Comparison of ENCODE assay signal across 1 cellular context in the genomic region with DNA sequence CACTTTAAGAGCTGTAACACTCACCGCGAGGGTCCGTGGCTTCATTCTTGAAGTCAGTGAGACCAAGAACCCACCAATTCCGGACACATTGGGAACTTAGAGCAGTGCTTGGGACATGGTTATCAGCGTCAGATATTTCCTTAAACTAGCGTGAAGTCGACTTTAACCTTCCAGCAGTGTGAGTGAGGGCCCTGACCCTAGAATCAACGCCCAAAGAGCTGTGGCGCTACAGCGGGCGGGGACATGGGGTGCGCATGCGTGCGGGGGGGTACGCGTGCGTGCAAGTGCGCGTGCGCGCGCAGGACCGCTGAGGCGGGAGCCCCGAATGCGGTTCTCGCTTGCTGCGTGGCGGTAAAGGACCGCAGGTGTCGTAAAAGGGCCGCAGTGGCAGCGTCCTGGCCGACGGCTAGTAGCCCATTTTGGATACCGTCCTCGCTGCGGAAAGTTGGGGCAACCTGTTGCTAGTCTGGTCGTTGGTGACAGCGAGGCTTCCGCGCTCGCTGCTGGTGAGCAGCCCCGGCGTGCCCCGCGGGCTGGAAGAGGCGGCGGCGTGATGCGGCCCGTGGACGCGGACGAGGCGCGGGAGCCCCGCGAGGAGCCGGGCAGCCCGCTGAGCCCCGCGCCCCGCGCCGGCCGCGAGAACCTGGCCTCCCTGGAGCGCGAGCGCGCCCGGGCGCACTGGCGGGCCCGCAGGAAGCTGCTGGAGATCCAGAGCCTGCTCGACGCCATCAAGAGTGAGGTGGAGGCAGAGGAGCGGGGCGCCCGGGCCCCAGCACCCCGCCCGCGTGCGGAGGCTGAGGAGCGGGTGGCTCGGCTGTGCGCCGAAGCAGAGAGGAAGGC.
TF ChIP-seq lines count a peak whose summit lies in the region.

No MANE protein-coding gene starts in this region.

TF ChIP-seq in K562, 482 proteins besides CTCF, POLR2A, EP300 and RAD21 (continues in another document):
- TF ChIP-seq ZNF57 (CRISPR knock-in tag; IDR thresholded peaks at IDR 0.05): peak; percentile 71; the same call in 1 of the 2 replicates
- no peak for TF ChIP-seq SMARCA5 (IDR thresholded peaks at IDR 0.05)
- TF ChIP-seq ZNF232 (CRISPR knock-in tag; IDR thresholded peaks at IDR 0.05): no peak
- peak in 1 of 2 experiments; percentile 49; a peak in 2 of 4 replicates for TF ChIP-seq CSDE1 (IDR thresholded peaks at IDR 0.05)
- peak; percentile 93 for TF ChIP-seq FUS (optimal IDR thresholded peaks at IDR 0.05; ENCODE audit: low read depth, low read length)
- TF ChIP-seq SRSF7 (optimal IDR thresholded peaks at IDR 0.05; ENCODE audit: low read depth, low read length): no peak
- no peak for TF ChIP-seq ZNF551 (CRISPR knock-in tag; IDR thresholded peaks at IDR 0.05)
- TF ChIP-seq RBM25 (IDR thresholded peaks at IDR 0.05; ENCODE audit: low read depth, low read length, severe bottlenecking): no peak
- no peak for TF ChIP-seq NCOA1 (IDR thresholded peaks at IDR 0.05; ENCODE audit: low read depth)
- TF ChIP-seq THRAP3 (IDR thresholded peaks at IDR 0.05; ENCODE audit: borderline replicate concordance): peak; percentile 99
- peak; percentile 74 for TF ChIP-seq SP1 (CRISPR knock-in tag; IDR thresholded peaks at IDR 0.05)
- no peak for TF ChIP-seq MYNN (IDR thresholded peaks at IDR 0.05)
- no peak for TF ChIP-seq MYNN (CRISPR knock-in tag; IDR thresholded peaks at IDR 0.05)
- TF ChIP-seq ILK (tag; IDR thresholded peaks at IDR 0.05; ENCODE audit: borderline replicate concordance, low read depth): no peak
- TF ChIP-seq, protein P1, sequence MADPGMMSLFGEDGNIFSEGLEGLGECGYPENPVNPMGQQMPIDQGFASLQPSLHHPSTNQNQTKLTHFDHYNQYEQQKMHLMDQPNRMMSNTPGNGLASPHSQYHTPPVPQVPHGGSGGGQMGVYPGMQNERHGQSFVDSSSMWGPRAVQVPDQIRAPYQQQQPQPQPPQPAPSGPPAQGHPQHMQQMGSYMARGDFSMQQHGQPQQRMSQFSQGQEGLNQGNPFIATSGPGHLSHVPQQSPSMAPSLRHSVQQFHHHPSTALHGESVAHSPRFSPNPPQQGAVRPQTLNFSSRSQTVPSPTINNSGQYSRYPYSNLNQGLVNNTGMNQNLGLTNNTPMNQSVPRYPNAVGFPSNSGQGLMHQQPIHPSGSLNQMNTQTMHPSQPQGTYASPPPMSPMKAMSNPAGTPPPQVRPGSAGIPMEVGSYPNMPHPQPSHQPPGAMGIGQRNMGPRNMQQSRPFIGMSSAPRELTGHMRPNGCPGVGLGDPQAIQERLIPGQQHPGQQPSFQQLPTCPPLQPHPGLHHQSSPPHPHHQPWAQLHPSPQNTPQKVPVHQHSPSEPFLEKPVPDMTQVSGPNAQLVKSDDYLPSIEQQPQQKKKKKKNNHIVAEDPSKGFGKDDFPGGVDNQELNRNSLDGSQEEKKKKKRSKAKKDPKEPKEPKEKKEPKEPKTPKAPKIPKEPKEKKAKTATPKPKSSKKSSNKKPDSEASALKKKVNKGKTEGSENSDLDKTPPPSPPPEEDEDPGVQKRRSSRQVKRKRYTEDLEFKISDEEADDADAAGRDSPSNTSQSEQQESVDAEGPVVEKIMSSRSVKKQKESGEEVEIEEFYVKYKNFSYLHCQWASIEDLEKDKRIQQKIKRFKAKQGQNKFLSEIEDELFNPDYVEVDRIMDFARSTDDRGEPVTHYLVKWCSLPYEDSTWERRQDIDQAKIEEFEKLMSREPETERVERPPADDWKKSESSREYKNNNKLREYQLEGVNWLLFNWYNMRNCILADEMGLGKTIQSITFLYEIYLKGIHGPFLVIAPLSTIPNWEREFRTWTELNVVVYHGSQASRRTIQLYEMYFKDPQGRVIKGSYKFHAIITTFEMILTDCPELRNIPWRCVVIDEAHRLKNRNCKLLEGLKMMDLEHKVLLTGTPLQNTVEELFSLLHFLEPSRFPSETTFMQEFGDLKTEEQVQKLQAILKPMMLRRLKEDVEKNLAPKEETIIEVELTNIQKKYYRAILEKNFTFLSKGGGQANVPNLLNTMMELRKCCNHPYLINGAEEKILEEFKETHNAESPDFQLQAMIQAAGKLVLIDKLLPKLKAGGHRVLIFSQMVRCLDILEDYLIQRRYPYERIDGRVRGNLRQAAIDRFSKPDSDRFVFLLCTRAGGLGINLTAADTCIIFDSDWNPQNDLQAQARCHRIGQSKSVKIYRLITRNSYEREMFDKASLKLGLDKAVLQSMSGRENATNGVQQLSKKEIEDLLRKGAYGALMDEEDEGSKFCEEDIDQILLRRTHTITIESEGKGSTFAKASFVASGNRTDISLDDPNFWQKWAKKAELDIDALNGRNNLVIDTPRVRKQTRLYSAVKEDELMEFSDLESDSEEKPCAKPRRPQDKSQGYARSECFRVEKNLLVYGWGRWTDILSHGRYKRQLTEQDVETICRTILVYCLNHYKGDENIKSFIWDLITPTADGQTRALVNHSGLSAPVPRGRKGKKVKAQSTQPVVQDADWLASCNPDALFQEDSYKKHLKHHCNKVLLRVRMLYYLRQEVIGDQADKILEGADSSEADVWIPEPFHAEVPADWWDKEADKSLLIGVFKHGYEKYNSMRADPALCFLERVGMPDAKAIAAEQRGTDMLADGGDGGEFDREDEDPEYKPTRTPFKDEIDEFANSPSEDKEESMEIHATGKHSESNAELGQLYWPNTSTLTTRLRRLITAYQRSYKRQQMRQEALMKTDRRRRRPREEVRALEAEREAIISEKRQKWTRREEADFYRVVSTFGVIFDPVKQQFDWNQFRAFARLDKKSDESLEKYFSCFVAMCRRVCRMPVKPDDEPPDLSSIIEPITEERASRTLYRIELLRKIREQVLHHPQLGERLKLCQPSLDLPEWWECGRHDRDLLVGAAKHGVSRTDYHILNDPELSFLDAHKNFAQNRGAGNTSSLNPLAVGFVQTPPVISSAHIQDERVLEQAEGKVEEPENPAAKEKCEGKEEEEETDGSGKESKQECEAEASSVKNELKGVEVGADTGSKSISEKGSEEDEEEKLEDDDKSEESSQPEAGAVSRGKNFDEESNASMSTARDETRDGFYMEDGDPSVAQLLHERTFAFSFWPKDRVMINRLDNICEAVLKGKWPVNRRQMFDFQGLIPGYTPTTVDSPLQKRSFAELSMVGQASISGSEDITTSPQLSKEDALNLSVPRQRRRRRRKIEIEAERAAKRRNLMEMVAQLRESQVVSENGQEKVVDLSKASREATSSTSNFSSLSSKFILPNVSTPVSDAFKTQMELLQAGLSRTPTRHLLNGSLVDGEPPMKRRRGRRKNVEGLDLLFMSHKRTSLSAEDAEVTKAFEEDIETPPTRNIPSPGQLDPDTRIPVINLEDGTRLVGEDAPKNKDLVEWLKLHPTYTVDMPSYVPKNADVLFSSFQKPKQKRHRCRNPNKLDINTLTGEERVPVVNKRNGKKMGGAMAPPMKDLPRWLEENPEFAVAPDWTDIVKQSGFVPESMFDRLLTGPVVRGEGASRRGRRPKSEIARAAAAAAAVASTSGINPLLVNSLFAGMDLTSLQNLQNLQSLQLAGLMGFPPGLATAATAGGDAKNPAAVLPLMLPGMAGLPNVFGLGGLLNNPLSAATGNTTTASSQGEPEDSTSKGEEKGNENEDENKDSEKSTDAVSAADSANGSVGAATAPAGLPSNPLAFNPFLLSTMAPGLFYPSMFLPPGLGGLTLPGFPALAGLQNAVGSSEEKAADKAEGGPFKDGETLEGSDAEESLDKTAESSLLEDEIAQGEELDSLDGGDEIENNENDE (IDR thresholded peaks at IDR 0.05; ENCODE audit: low read depth, low read length): peak; percentile 32
- TF ChIP-seq DPF2 (IDR thresholded peaks at IDR 0.05): peak; percentile 67; the same call in 1 of the 2 replicates
- peak; percentile 57; the same call in 1 of the 2 replicates for TF ChIP-seq ZBTB17 (CRISPR knock-in tag; IDR thresholded peaks at IDR 0.05)
- TF ChIP-seq SRSF9 (IDR thresholded peaks at IDR 0.05; ENCODE audit: borderline replicate concordance, low read depth, low read length): no peak
- TF ChIP-seq CBX2 (IDR thresholded peaks at IDR 0.05; ENCODE audit: insufficient read depth, low read length, poor library complexity, severe bottlenecking): no peak
- TF ChIP-seq SREBF2 (CRISPR knock-in tag; IDR thresholded peaks at IDR 0.05): no peak
- no peak for TF ChIP-seq ZNF431 (CRISPR knock-in tag; IDR thresholded peaks at IDR 0.05)
- TF ChIP-seq, protein P2, sequence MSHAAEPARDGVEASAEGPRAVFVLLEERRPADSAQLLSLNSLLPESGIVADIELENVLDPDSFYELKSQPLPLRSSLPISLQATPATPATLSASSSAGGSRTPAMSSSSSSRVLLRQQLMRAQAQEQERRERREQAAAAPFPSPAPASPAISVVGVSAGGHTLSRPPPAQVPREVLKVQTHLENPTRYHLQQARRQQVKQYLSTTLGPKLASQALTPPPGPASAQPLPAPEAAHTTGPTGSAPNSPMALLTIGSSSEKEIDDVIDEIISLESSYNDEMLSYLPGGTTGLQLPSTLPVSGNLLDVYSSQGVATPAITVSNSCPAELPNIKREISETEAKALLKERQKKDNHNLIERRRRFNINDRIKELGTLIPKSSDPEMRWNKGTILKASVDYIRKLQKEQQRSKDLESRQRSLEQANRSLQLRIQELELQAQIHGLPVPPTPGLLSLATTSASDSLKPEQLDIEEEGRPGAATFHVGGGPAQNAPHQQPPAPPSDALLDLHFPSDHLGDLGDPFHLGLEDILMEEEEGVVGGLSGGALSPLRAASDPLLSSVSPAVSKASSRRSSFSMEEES (CRISPR knock-in tag; IDR thresholded peaks at IDR 0.05): no peak
- peak; percentile 62; the same call in 1 of the 2 replicates for TF ChIP-seq ZSCAN29 (IDR thresholded peaks at IDR 0.05)
- TF ChIP-seq BRD9 (IDR thresholded peaks at IDR 0.05; ENCODE audit: low read depth, partially characterized antibody): no peak
- TF ChIP-seq SRSF1 (IDR thresholded peaks at IDR 0.05; ENCODE audit: low read depth, low read length): no peak
- no peak; the same call in 1 of the 2 replicates for TF ChIP-seq SMARCA4 (IDR thresholded peaks at IDR 0.05)
- TF ChIP-seq ZBTB8A (IDR thresholded peaks at IDR 0.05; ENCODE audit: partially characterized antibody): no peak
- no peak for TF ChIP-seq ZNF274 (IDR thresholded peaks at IDR 0.05; ENCODE audit: borderline replicate concordance, low read depth, low read length)
- TF ChIP-seq ZNF583 (CRISPR knock-in tag; IDR thresholded peaks at IDR 0.05): no peak
- TF ChIP-seq ZKSCAN8 (CRISPR knock-in tag; IDR thresholded peaks at IDR 0.05): no peak
- TF ChIP-seq, protein P3, sequence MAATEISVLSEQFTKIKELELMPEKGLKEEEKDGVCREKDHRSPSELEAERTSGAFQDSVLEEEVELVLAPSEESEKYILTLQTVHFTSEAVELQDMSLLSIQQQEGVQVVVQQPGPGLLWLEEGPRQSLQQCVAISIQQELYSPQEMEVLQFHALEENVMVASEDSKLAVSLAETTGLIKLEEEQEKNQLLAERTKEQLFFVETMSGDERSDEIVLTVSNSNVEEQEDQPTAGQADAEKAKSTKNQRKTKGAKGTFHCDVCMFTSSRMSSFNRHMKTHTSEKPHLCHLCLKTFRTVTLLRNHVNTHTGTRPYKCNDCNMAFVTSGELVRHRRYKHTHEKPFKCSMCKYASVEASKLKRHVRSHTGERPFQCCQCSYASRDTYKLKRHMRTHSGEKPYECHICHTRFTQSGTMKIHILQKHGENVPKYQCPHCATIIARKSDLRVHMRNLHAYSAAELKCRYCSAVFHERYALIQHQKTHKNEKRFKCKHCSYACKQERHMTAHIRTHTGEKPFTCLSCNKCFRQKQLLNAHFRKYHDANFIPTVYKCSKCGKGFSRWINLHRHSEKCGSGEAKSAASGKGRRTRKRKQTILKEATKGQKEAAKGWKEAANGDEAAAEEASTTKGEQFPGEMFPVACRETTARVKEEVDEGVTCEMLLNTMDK (IDR thresholded peaks at IDR 0.05; ENCODE audit: borderline replicate concordance, insufficient read depth, low read depth, low read length, poor library complexity, severe bottlenecking): no peak
- peak; percentile 66 for TF ChIP-seq ETV5 (CRISPR knock-in tag; IDR thresholded peaks at IDR 0.05; ENCODE audit: low read depth)
- no peak for TF ChIP-seq RUNX1 (IDR thresholded peaks at IDR 0.05; ENCODE audit: low read depth)
- no peak for TF ChIP-seq POLR2AphosphoS2 (IDR thresholded peaks at IDR 0.05; ENCODE audit: low read length)
- no peak for TF ChIP-seq ZNF717 (CRISPR knock-in tag; IDR thresholded peaks at IDR 0.05)
- TF ChIP-seq ZNF347 (CRISPR knock-in tag; IDR thresholded peaks at IDR 0.05; ENCODE audit: low read depth): no peak
- no peak for TF ChIP-seq ZNF384 (IDR thresholded peaks at IDR 0.05; ENCODE audit: low read depth, low read length)
- TF ChIP-seq, protein P4, sequence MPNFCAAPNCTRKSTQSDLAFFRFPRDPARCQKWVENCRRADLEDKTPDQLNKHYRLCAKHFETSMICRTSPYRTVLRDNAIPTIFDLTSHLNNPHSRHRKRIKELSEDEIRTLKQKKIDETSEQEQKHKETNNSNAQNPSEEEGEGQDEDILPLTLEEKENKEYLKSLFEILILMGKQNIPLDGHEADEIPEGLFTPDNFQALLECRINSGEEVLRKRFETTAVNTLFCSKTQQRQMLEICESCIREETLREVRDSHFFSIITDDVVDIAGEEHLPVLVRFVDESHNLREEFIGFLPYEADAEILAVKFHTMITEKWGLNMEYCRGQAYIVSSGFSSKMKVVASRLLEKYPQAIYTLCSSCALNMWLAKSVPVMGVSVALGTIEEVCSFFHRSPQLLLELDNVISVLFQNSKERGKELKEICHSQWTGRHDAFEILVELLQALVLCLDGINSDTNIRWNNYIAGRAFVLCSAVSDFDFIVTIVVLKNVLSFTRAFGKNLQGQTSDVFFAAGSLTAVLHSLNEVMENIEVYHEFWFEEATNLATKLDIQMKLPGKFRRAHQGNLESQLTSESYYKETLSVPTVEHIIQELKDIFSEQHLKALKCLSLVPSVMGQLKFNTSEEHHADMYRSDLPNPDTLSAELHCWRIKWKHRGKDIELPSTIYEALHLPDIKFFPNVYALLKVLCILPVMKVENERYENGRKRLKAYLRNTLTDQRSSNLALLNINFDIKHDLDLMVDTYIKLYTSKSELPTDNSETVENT (CRISPR knock-in tag; IDR thresholded peaks at IDR 0.05): 0 out of 2 replicates have a peak, but pooled peaks have one; percentile 14
- TF ChIP-seq, protein P5, sequence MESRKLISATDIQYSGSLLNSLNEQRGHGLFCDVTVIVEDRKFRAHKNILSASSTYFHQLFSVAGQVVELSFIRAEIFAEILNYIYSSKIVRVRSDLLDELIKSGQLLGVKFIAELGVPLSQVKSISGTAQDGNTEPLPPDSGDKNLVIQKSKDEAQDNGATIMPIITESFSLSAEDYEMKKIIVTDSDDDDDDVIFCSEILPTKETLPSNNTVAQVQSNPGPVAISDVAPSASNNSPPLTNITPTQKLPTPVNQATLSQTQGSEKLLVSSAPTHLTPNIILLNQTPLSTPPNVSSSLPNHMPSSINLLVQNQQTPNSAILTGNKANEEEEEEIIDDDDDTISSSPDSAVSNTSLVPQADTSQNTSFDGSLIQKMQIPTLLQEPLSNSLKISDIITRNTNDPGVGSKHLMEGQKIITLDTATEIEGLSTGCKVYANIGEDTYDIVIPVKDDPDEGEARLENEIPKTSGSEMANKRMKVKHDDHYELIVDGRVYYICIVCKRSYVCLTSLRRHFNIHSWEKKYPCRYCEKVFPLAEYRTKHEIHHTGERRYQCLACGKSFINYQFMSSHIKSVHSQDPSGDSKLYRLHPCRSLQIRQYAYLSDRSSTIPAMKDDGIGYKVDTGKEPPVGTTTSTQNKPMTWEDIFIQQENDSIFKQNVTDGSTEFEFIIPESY (CRISPR knock-in tag; IDR thresholded peaks at IDR 0.05): peak; percentile 57
- no peak for TF ChIP-seq ZNF146 (CRISPR knock-in tag; IDR thresholded peaks at IDR 0.05; ENCODE audit: unreplicated experiment)
- TF ChIP-seq NELFE (IDR thresholded peaks at IDR 0.05; ENCODE audit: insufficient read depth, insufficient read length): no peak
- no peak; the same call in 1 of the 2 replicates for TF ChIP-seq KAT7 (CRISPR knock-in tag; IDR thresholded peaks at IDR 0.05; ENCODE audit: borderline replicate concordance)
- TF ChIP-seq ZNF668 (CRISPR knock-in tag; IDR thresholded peaks at IDR 0.05): no peak
- TF ChIP-seq RFX5 (IDR thresholded peaks at IDR 0.05; ENCODE audit: low read depth, low read length): no peak
